In the genomic region with DNA sequence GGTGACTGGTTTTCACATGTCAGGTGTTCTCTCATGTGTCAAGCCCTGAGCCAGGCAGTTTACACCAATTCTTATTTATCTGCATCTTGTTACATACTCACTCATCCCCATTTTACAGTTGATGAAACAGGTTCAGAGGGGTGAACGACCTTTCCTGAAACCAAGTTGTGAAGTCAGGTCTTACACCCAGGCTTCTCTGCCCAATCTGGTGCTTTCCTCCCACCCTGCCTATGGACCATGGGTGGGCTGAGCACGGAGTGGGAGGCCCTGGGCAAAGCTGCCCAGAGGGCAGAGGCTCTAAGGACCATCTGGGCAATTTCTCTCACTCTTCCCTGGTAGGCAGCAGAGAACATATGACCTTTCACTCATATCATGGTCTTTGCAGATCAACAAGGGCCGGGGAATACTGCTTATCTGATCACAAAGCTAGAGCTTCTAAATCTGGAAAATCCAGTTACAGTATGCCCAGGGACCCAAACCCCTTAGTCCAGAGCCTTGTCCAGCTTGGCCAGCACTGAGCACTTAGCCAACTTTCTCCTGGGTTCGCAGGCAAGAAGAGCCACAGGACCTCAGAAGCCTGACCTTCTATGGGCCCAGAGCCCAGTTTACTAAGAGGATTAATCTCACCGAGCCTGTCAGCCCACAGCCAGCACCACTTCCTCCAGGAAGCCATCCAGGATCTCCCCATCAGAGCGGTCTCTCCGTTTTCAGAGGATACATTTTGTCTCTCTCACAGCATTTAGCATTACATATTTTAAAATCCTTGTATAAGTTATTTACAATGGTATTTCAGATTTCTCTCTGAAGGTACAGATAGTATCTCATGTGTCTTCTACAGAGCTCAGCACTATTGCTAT, we compare ENCODE assay signal across 15 cellular contexts. TPM values are rescaled to one million over a fixed set of nuclear protein-coding genes. Genes with fewer than 3 reads are reported as not detected.
"Had no signal": no experiment of that assay in that cellular context is flagged by ENCODE, and none has a peak within 500 bp of the region (broad histone marks: within the 10 kb centered on the region; RNA-seq: fewer than 3 reads in every experiment).

No MANE protein-coding gene starts in this region.

- DNase-seq: activated CD4-positive, alpha-beta T cell treated with anti-CD3 and anti-CD28 coated beads, Interleukin-2, amount 10 ng/mL, durations not matched to agents 24 days and 14 days; activated CD8-positive, alpha-beta T cell treated with anti-CD3 and anti-CD28 coated beads for 36 hours; effector memory CD8-positive, alpha-beta T cell; esophagus squamous epithelium; naive thymus-derived CD4-positive, alpha-beta T cell; ovary; right lobe of liver; stimulated activated CD4-positive, alpha-beta T cell treated with anti-CD3 and anti-CD28 coated beads, Interleukin-4, amount 100 ng/mL, for 1 hour; stomach; upper lobe of left lung had no signal

- H3K4me3 Mint-ChIP-seq: activated CD4-positive, alpha-beta T cell treated with anti-CD3 and anti-CD28 coated beads, Interleukin-2, amount 10 ng/mL, durations not matched to agents 24 days and 14 days; activated CD8-positive, alpha-beta T cell treated with anti-CD3 and anti-CD28 coated beads for 36 hours; activated naive CD8-positive, alpha-beta T cell; activated T-helper 1 cell treated with anti-CD3 and anti-CD28 coated beads, Interleukin-12 subunit alpha, Interleukin-12 subunit beta, Interleukin-2, Interleukin-4 antibody, amounts not matched to agents 30 ng/mL and 10 ng/mL and 1 ng/mL, durations not matched to agents 14 hours and 24 hours and 36 hours; effector memory CD8-positive, alpha-beta T cell; memory B cell; neural progenitor cell had no signal

- ATAC-seq: activated CD8-positive, alpha-beta T cell treated with anti-CD3 and anti-CD28 coated beads for 36 hours; effector memory CD8-positive, alpha-beta T cell; naive thymus-derived CD4-positive, alpha-beta T cell had no signal

- H3K4me1 Mint-ChIP-seq: activated CD4-positive, alpha-beta T cell treated with anti-CD3 and anti-CD28 coated beads, Interleukin-2, amount 10 ng/mL, durations not matched to agents 24 days and 14 days; memory B cell had no signal

- H3K4me3 ChIP-seq: esophagus squamous epithelium, neural progenitor cell, ovary, right lobe of liver, smooth muscle cell, stomach, upper lobe of left lung had no signal

- H3K27ac Mint-ChIP-seq: activated CD4-positive, alpha-beta T cell treated with anti-CD3 and anti-CD28 coated beads, Interleukin-2, amount 10 ng/mL, durations not matched to agents 24 days and 14 days; activated CD8-positive, alpha-beta T cell treated with anti-CD3 and anti-CD28 coated beads for 36 hours; activated naive CD8-positive, alpha-beta T cell; activated T-helper 1 cell treated with anti-CD3 and anti-CD28 coated beads, Interleukin-12 subunit alpha, Interleukin-12 subunit beta, Interleukin-2, Interleukin-4 antibody, amounts not matched to agents 30 ng/mL and 10 ng/mL and 1 ng/mL, durations not matched to agents 14 hours and 24 hours and 36 hours; effector memory CD8-positive, alpha-beta T cell; memory B cell; naive thymus-derived CD4-positive, alpha-beta T cell; neural progenitor cell had no signal

- H3K36me3 Mint-ChIP-seq: activated naive CD8-positive, alpha-beta T cell; memory B cell; neural progenitor cell had no signal

- H3K9me3 Mint-ChIP-seq: activated CD4-positive, alpha-beta T cell treated with anti-CD3 and anti-CD28 coated beads, Interleukin-2, amount 10 ng/mL, durations not matched to agents 24 days and 14 days; activated CD8-positive, alpha-beta T cell treated with anti-CD3 and anti-CD28 coated beads for 36 hours; activated T-helper 1 cell treated with anti-CD3 and anti-CD28 coated beads, Interleukin-12 subunit alpha, Interleukin-12 subunit beta, Interleukin-2, Interleukin-4 antibody, amounts not matched to agents 30 ng/mL and 10 ng/mL and 1 ng/mL, durations not matched to agents 14 hours and 24 hours and 36 hours; effector memory CD8-positive, alpha-beta T cell; memory B cell; neural progenitor cell had no signal

RNA-seq across cellular contexts. Expression of a gene that starts 16.0 kb away (rescaled TPM):
- total RNA-seq: activated T-helper 1 cell treated with anti-CD3 and anti-CD28 coated beads, Interleukin-12 subunit alpha, Interleukin-12 subunit beta, Interleukin-2, Interleukin-4 antibody, amounts not matched to agents 30 ng/mL and 10 ng/mL and 1 ng/mL, durations not matched to agents 14 hours and 24 hours and 36 hours had no signal
